Comparison of ENCODE assay signal across 9 cellular contexts in genomic region chr7:91288208-91288824, GRCh38. TPM values are rescaled to one million over a fixed set of nuclear protein-coding genes. Genes with fewer than 3 reads are reported as not detected.
A peak's percentile ranks its signal among the peaks of the same experiment; 100 is the strongest.
DNase-seq lines count a peak whose midpoint lies in the region; ATAC-seq and TF ChIP-seq lines count a peak whose summit lies in the region.
"Had no signal": no experiment of that assay in that cellular context is flagged by ENCODE, and none has a peak within 500 bp of the region (broad histone marks: within the 10 kb centered on the region; RNA-seq: fewer than 3 reads in every experiment).

No MANE protein-coding gene starts in this region.

- DNase-seq in GM10266 (ENCODE audit: extremely low spot score) (peak; percentile 22), HFF-Myc (ENCODE audit: extremely low read depth, low read depth) (no peak), RPMI7951 (ENCODE audit: low read depth) (peak; percentile 21), glutamatergic neuron (peak; percentile 62), suprapubic skin (ENCODE audit: low spot score in 2 of 2) (no peak), T-cell (no peak), GM19240 (ENCODE audit: insufficient read length, low spot score) (no peak)

- H3K4me3 Mint-ChIP-seq in glutamatergic neuron (ENCODE audit: unreplicated experiment): no peak overlapping the region
- no peak overlapping the region for H3K4me3 Mint-ChIP-seq in T-cell

- H3K27ac Mint-ChIP-seq in glutamatergic neuron (ENCODE audit: unreplicated experiment) (no peak overlapping the region), T-cell (no peak overlapping the region)

- ATAC-seq in T-cell (replicated peaks in 1 of 4) (no peak), HG03095 (IDR thresholded peaks at IDR 0.05; ENCODE audit: unreplicated experiment) (no peak)

- H3K9me3 Mint-ChIP-seq in glutamatergic neuron (ENCODE audit: unreplicated experiment): no peaks in the 10 kb centered on the region
- no peaks in the 10 kb centered on the region for H3K9me3 Mint-ChIP-seq in T-cell

- H3K36me3 Mint-ChIP-seq in glutamatergic neuron (ENCODE audit: unreplicated experiment) (peaks cover 6% of the 10 kb centered on the region), T-cell (no peaks in the 10 kb centered on the region)

- H3K4me1 Mint-ChIP-seq in glutamatergic neuron (ENCODE audit: low read depth, unreplicated experiment) (peaks cover 10% of the 10 kb centered on the region), T-cell (no peaks in the 10 kb centered on the region)

- H3K4me1 ChIP-seq in suprapubic skin: peaks cover 7% of the 10 kb centered on the region

- TF ChIP-seq EP300 in suprapubic skin (IDR thresholded peaks at IDR 0.05): no peak

- no peaks in the 10 kb centered on the region for H3K27me3 ChIP-seq in suprapubic skin
- H3K27me3 ChIP-seq: tibial nerve had no signal

- H3K27me3 Mint-ChIP-seq in glutamatergic neuron (ENCODE audit: unreplicated experiment) (no peaks in the 10 kb centered on the region), T-cell (peaks cover 4% of the 10 kb centered on the region in 2 donors)

- H3K36me3 ChIP-seq in suprapubic skin: no peaks in the 10 kb centered on the region
- H3K36me3 ChIP-seq: tibial nerve had no signal

- WGBS in suprapubic skin: 89% methylated on average over 3 of the region's 3 CpGs

- H3K4me3 ChIP-seq in HFF-Myc (replicated peaks; ENCODE audit: low read depth, low read length) (no peak overlapping the region), suprapubic skin (no peak overlapping the region)
- H3K4me3 ChIP-seq: tibial nerve had no signal

- POLR2A ChIA-PET in T-cell (lab: Charles Lee): interaction anchor here in 1 of 2 donors (0.6 kb wide), 1 partner anchor 18 kb away, joined by 4 read pairs; no protein-coding TSS in a partner anchor

- H3K27ac ChIP-seq in suprapubic skin: peak overlapping the region; percentile 19

- TF ChIP-seq POLR2A in suprapubic skin (IDR thresholded peaks at IDR 0.05): no peak

- CTCF ChIA-PET in T-cell (lab: Charles Lee): no interaction called here

- no peaks in the 10 kb centered on the region for H3K9me3 ChIP-seq in suprapubic skin
- H3K9me3 ChIP-seq: tibial nerve had no signal

- TF ChIP-seq CTCF in GM10266 (IDR thresholded peaks at IDR 0.05; ENCODE audit: control insufficient read depth, insufficient read depth, low read depth, missing control alignments) (peak; percentile 55), HFF-Myc (IDR thresholded peaks at IDR 0.05; ENCODE audit: low read depth, low read length, missing control alignments) (peak; percentile 52), glutamatergic neuron (IDR thresholded peaks at IDR 0.05; ENCODE audit: partially characterized antibody, unreplicated experiment) (peak; percentile 58), suprapubic skin (IDR thresholded peaks at IDR 0.05) (no peak)

RNA-seq across cellular contexts. Expression of gene FZD1, which starts 24.1 kb away (rescaled TPM):
- total RNA-seq in RPMI7951 (2014; rRNA removed; shearing (Covaris generic)): 10.1 and 13.9 TPM in 2 replicates
- total RNA-seq in glutamatergic neuron (ENCODE audit: unreplicated experiment) (4.9 TPM), suprapubic skin (10 to 100 TPM; 23.1 to 43.4 (median 34.9) TPM), T-cell (under 1 TPM; 0.07 to 0.47 (median 0.13) TPM)

Comparison
In these comparisons a context has a peak if more than half of its experiments do, and no peak if none do; other contexts are left out.
1. DNase-seq: peak in GM10266 (single experiment), RPMI7951 (single experiment) and glutamatergic neuron (single experiment); none in HFF-Myc (single experiment), suprapubic skin (0 of 2), T-cell (0 of 34) and GM19240 (single experiment).
2. CTCF ChIP-seq: peak in GM10266 (single experiment), HFF-Myc (single experiment) and glutamatergic neuron (single experiment); none in suprapubic skin (0 of 2).